In the genomic region with DNA sequence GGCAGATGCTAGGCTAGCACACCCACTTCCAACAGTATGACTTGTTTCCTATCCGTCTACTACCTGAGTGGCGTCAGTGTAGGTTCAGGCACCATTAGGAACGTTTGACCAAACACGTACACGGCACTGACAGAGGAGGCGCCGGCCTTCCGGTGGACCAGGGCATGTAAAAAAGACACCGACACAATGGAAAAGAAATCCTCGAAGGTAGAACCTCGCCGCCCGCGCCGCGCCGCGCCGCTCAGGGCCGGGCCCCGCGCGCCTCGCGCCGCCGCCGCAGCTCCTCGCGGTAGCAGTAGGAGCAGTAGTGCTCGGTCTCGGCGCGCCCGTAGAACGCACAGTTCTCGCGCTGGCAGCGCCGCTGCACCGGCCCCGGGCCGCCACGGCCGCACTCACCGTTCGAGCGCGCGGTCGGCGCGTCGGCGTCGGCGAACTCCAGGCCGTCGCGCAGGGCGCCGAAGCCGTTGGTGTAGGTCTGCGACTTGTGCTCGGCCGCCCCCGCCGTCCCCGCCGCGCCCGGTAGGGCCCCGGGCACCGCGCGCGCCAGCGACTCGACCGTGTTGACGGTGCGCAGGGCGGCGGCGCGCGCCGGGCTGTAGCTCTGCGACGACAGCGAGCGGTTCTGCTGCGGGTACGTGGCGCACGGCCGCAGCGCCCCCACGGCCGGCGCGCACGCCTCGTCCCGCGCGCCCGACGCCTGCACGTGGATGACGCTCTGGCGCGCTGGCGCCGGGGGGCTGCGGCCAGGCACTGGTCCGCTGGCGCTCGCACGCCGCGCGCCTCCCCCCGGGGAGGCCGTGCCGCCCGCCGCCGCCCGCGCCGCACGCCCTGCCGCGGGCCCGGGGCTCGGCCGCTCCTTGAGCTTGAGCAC, we compare ENCODE assay signal across 8 cellular contexts.
DNase-seq lines count a peak whose midpoint lies in the region; ATAC-seq, FAIRE-seq and TF ChIP-seq lines count a peak whose summit lies in the region.

No MANE protein-coding gene starts in this region.

- H3K36me3 ChIP-seq in GM23338 (ENCODE audit: insufficient read depth) (no peaks in the 10 kb centered on the region), iPS-18a (ENCODE audit: control insufficient read depth, low read depth, low read length) (no peaks in the 10 kb centered on the region)

- H3K9me2 ChIP-seq in GM23338 (ENCODE audit: insufficient read depth), result no peaks in the 10 kb centered on the region

- H3K36me3 Mint-ChIP-seq in GM23338 (ENCODE audit: low read depth), result peaks cover 4% of the 10 kb centered on the region; the same call in 2 of the 3 replicates

- no peaks in the 10 kb centered on the region for H3K79me2 ChIP-seq in GM23338 (replicated peaks; ENCODE audit: insufficient read depth)

- H2AFZ ChIP-seq in GM23338, result peak overlapping the region; percentile 85; the same call in 1 of the 2 replicates

- peak overlapping the region; percentile 49 for H3K4me3 ChIP-seq in GM23338
- H3K4me3 ChIP-seq in iPS-18a (ENCODE audit: low read length), result peak overlapping the region; percentile 37

- peak overlapping the region; percentile 69 for H3K4me3 Mint-ChIP-seq in GM23338

- no peak overlapping the region for H3K9ac ChIP-seq in iPS-18a (ENCODE audit: low read length)

- H3K27me3 ChIP-seq in GM23338 (ENCODE audit: insufficient read depth) (peaks cover 49% of the 10 kb centered on the region), iPS-18a (ENCODE audit: control insufficient read depth, insufficient read depth, low read length) (peaks cover 43% of the 10 kb centered on the region)

- H3K27me3 Mint-ChIP-seq in GM23338 (ENCODE audit: insufficient read depth, low read depth, poor library complexity), result peaks cover 37% of the 10 kb centered on the region

- H3K4me1 Mint-ChIP-seq in GM23338, result peaks cover 7% of the 10 kb centered on the region

- H4K20me1 ChIP-seq in GM23338 (replicated peaks; ENCODE audit: insufficient read depth), result no peaks in the 10 kb centered on the region

- H3K9me3 Mint-ChIP-seq in GM23338, result peaks cover 15% of the 10 kb centered on the region

- H3F3A ChIP-seq in GM23338 (replicated peaks; ENCODE audit: low read depth), result 0 out of 2 replicates have a peak, but pooled peaks cover 4% of the 10 kb centered on the region

- TF ChIP-seq POLR2A in H54 (IDR thresholded peaks at IDR 0.05; ENCODE audit: low read depth, low read length), result no peak

- H3K27ac ChIP-seq in GM23338 (ENCODE audit: low read depth) (no peak overlapping the region), iPS-18a (ENCODE audit: low read length) (no peak overlapping the region)

- H3K4me2 ChIP-seq in GM23338, result peak overlapping the region; percentile 72

- H3K27ac Mint-ChIP-seq in GM23338, result no peak overlapping the region

- ATAC-seq in GM23338, result peak; percentile 72
- ATAC-seq in HG02973 (IDR thresholded peaks at IDR 0.05; ENCODE audit: unreplicated experiment), result no peak
- ATAC-seq in GM19035 (IDR thresholded peaks at IDR 0.05; ENCODE audit: unreplicated experiment), result no peak

- peak; percentile 73 for DNase-seq in GM23338 (ENCODE audit: low spot score)
- peak; percentile 37 for DNase-seq in activated effector memory CD4-positive, alpha-beta T cell treated with Interleukin-2 at 50 U/mL for 16 hours
- DNase-seq in stimulated activated CD8-positive, alpha-beta memory T cell treated with anti-CD3 and anti-CD28 coated beads, Interleukin-12 subunit alpha, Interleukin-12 subunit beta, amount 100 ng/mL, for 4 hours (ENCODE audit: low read depth), result peak; percentile 37
- DNase-seq in SHP77 treated with DMSO at 0.1 percent for 48 hours (lab: John Stamatoyannopoulos, UW), result no peak
- no peak for DNase-seq in H54 (ENCODE audit: insufficient read length, low spot score)

- TF ChIP-seq CTCF in GM23338 (conservative IDR thresholded peaks at IDR 0.05; ENCODE audit: low read depth in 2 of 2), result no peak

- H3K4me1 ChIP-seq in GM23338 (ENCODE audit: insufficient read depth) (no peaks in the 10 kb centered on the region), iPS-18a (ENCODE audit: control insufficient read depth, low read depth, low read length) (no peaks in the 10 kb centered on the region)

- no peaks in the 10 kb centered on the region for H3K9me3 ChIP-seq in iPS-18a (ENCODE audit: control insufficient read depth, low read depth, low read length)

- FAIRE-seq in H54 (lab: Jason Lieb, UNC), result no peak

TF ChIP-seq in GM23338, 12 proteins besides CTCF, POLR2A, EP300 and RAD21:
- TF ChIP-seq EZH2 (IDR thresholded peaks at IDR 0.05; ENCODE audit: low read depth, unreplicated experiment), result peak; percentile 6
- no peak for TF ChIP-seq STAT1 (IDR thresholded peaks at IDR 0.05; ENCODE audit: unreplicated experiment)

Comparison
In these comparisons a context has a peak if more than half of its experiments do, and no peak if none do; other contexts are left out.
1. DNase-seq: peak in GM23338 (single experiment), activated effector memory CD4-positive, alpha-beta T cell treated with Interleukin-2 at 50 U/mL for 16 hours (single experiment) and stimulated activated CD8-positive, alpha-beta memory T cell treated with anti-CD3 and anti-CD28 coated beads, Interleukin-12 subunit alpha, Interleukin-12 subunit beta, amount 100 ng/mL, for 4 hours (single experiment); none in SHP77 treated with DMSO at 0.1 percent for 48 hours (single experiment) and H54 (single experiment).